Comparison of ENCODE assay signal across 8 cellular contexts in genomic region chr17:81927653-81928496, GRCh38. TPM values are rescaled to one million over a fixed set of nuclear protein-coding genes. Genes with fewer than 3 reads are reported as not detected.
A peak's percentile ranks its signal among the peaks of the same experiment; 100 is the strongest.
DNase-seq lines count a peak whose midpoint lies in the region; ATAC-seq and TF ChIP-seq lines count a peak whose summit lies in the region.

MAFG (minus strand) TSS chr17:81927735; CDS start chr17:81923185, 4,550 bp downstream.

- peaks cover 2% of the 10 kb centered on the region for H3K27me3 Mint-ChIP-seq in activated T-helper 2 cell treated with anti-CD3 and anti-CD28 coated beads, Interferon-gamma antibody, Interleukin-2, Interleukin-4, amounts not matched to agents 10 μg/mL and 5 μg/mL and 100 μg/mL, durations not matched to agents 14 hours and 24 hours and 36 hours (ENCODE audit: low read depth)
- no peaks in the 10 kb centered on the region for H3K27me3 Mint-ChIP-seq in nephron (ENCODE audit: low read depth)
- H3K27me3 Mint-ChIP-seq in stimulated activated naive CD8-positive, alpha-beta T cell treated with anti-CD3 and anti-CD28 coated beads, Interleukin-15, Interleukin-2, amounts not matched to agents 100 ng/mL and 50 ng/mL, for 24 hours, result peaks cover 4% of the 10 kb centered on the region

- H3K79me2 ChIP-seq in Loucy (ENCODE audit: insufficient read depth, low read length), result peaks cover 40% of the 10 kb centered on the region

- H3K4me2 ChIP-seq in Loucy (ENCODE audit: low read depth, low read length, poor library complexity, severe bottlenecking), result peak within 1 kb of the TSS; percentile 90

- peak within 1 kb of the TSS; percentile 90 for H3K4me3 Mint-ChIP-seq in activated T-helper 2 cell treated with anti-CD3 and anti-CD28 coated beads, Interferon-gamma antibody, Interleukin-2, Interleukin-4, amounts not matched to agents 10 μg/mL and 5 μg/mL and 100 μg/mL, durations not matched to agents 14 hours and 24 hours and 36 hours (ENCODE audit: low read depth)
- H3K4me3 Mint-ChIP-seq in nephron, result peak within 1 kb of the TSS; percentile 87 to 89 (median 88)
- H3K4me3 Mint-ChIP-seq in stimulated activated naive CD8-positive, alpha-beta T cell treated with anti-CD3 and anti-CD28 coated beads, Interleukin-15, Interleukin-2, amounts not matched to agents 100 ng/mL and 50 ng/mL, for 24 hours, result peak within 1 kb of the TSS; percentile 86

- H3K4me1 ChIP-seq in Loucy (ENCODE audit: insufficient read depth, low read length, poor library complexity, severe bottlenecking) (peaks cover 22% of the 10 kb centered on the region), RWPE2 (ENCODE audit: insufficient read depth, poor library complexity, severe bottlenecking) (peaks cover 14% of the 10 kb centered on the region)

- no peaks in the 10 kb centered on the region for H3K9me3 ChIP-seq in Loucy (ENCODE audit: insufficient read depth, low read depth, low read length)
- H3K9me3 ChIP-seq in RWPE2 (ENCODE audit: severe bottlenecking), result no peaks in the 10 kb centered on the region

- intact Hi-C loops in activated T-helper 2 cell treated with anti-CD3 and anti-CD28 coated beads, Interferon-gamma antibody, Interleukin-2, Interleukin-4, amounts not matched to agents 10 μg/mL and 5 μg/mL and 100 μg/mL, durations not matched to agents 14 hours and 24 hours and 36 hours (cut with micrococcal nuclease), result loop anchor here (1.0 to 5.0 kb wide), 2 partner anchors 10 to 94 kb away; partner anchors contain the start of genes CENPX, LRRC45 and SIRT7

- H3K36me3 ChIP-seq in Loucy (ENCODE audit: insufficient read depth, low read length) (no peaks in the 10 kb centered on the region), RWPE2 (ENCODE audit: low read depth) (peaks cover under 1% of the 10 kb centered on the region; the same call in 1 of the 2 replicates)

- no peaks in the 10 kb centered on the region for H3F3A ChIP-seq in Loucy (ENCODE audit: low read depth)

- peaks cover 1% of the 10 kb centered on the region for H3K36me3 Mint-ChIP-seq in activated T-helper 2 cell treated with anti-CD3 and anti-CD28 coated beads, Interferon-gamma antibody, Interleukin-2, Interleukin-4, amounts not matched to agents 10 μg/mL and 5 μg/mL and 100 μg/mL, durations not matched to agents 14 hours and 24 hours and 36 hours (ENCODE audit: low read depth)
- no peaks in the 10 kb centered on the region for H3K36me3 Mint-ChIP-seq in nephron (ENCODE audit: low read depth)
- peaks cover 2% of the 10 kb centered on the region for H3K36me3 Mint-ChIP-seq in stimulated activated naive CD8-positive, alpha-beta T cell treated with anti-CD3 and anti-CD28 coated beads, Interleukin-15, Interleukin-2, amounts not matched to agents 100 ng/mL and 50 ng/mL, for 24 hours (ENCODE audit: low read depth)

- H3K4me3 ChIP-seq in Loucy (ENCODE audit: low read length, poor library complexity, severe bottlenecking) (peak within 1 kb of the TSS; percentile 93), RWPE2 (ENCODE audit: severe bottlenecking) (peak within 1 kb of the TSS; percentile 62), fibroblast of pulmonary artery (replicated peaks; ENCODE audit: low read depth, low read length) (peak within 1 kb of the TSS; percentile 85)

- H3K27me3 ChIP-seq in Loucy (ENCODE audit: insufficient read depth, low read length, poor library complexity, severe bottlenecking), result no peaks in the 10 kb centered on the region
- H3K27me3 ChIP-seq in RWPE2 (ENCODE audit: insufficient read depth, poor library complexity, severe bottlenecking), result no peaks in the 10 kb centered on the region

- peak within 1 kb of the TSS; percentile 88 for H2AFZ ChIP-seq in Loucy (ENCODE audit: low read length)

- peak within 1 kb of the TSS; percentile 82 for H3K27ac Mint-ChIP-seq in activated T-helper 2 cell treated with anti-CD3 and anti-CD28 coated beads, Interferon-gamma antibody, Interleukin-2, Interleukin-4, amounts not matched to agents 10 μg/mL and 5 μg/mL and 100 μg/mL, durations not matched to agents 14 hours and 24 hours and 36 hours
- H3K27ac Mint-ChIP-seq in nephron, result peak within 1 kb of the TSS; percentile 79 to 95 (median 93)
- H3K27ac Mint-ChIP-seq in stimulated activated naive CD8-positive, alpha-beta T cell treated with anti-CD3 and anti-CD28 coated beads, Interleukin-15, Interleukin-2, amounts not matched to agents 100 ng/mL and 50 ng/mL, for 24 hours, result peak within 1 kb of the TSS; percentile 79

- H4K20me1 ChIP-seq in Loucy (ENCODE audit: insufficient read depth, low read length, poor library complexity, severe bottlenecking), result peaks cover 14% of the 10 kb centered on the region

- peak within 1 kb of the TSS; percentile 82 for H3K9ac ChIP-seq in Loucy (ENCODE audit: low read depth, low read length, poor library complexity, severe bottlenecking)

- H3K9me3 Mint-ChIP-seq in activated T-helper 2 cell treated with anti-CD3 and anti-CD28 coated beads, Interferon-gamma antibody, Interleukin-2, Interleukin-4, amounts not matched to agents 10 μg/mL and 5 μg/mL and 100 μg/mL, durations not matched to agents 14 hours and 24 hours and 36 hours, result no peaks in the 10 kb centered on the region
- no peaks in the 10 kb centered on the region for H3K9me3 Mint-ChIP-seq in nephron
- no peaks in the 10 kb centered on the region for H3K9me3 Mint-ChIP-seq in stimulated activated naive CD8-positive, alpha-beta T cell treated with anti-CD3 and anti-CD28 coated beads, Interleukin-15, Interleukin-2, amounts not matched to agents 100 ng/mL and 50 ng/mL, for 24 hours

- TF ChIP-seq CTCF in Loucy (conservative IDR thresholded peaks at IDR 0.05; ENCODE audit: low read length) (peak; percentile 58), RWPE2 (IDR thresholded peaks at IDR 0.05; ENCODE audit: poor library complexity, severe bottlenecking) (peak; percentile 50), fibroblast of pulmonary artery (IDR thresholded peaks at IDR 0.05; ENCODE audit: low read length, missing control alignments) (peak; percentile 0), nephron (IDR thresholded peaks at IDR 0.05; ENCODE audit: unreplicated experiment in 3 of 3) (peak; percentile 19 to 55 (median 34))

- H3K9me2 ChIP-seq in Loucy (replicated peaks; ENCODE audit: low read depth, low read length), result no peaks in the 10 kb centered on the region

- peak; percentile 19 for ATAC-seq in RWPE2 (ENCODE audit: low read depth)

- H3K27ac ChIP-seq in RWPE2 (ENCODE audit: poor library complexity, severe bottlenecking), result peak within 1 kb of the TSS; percentile 90

- peaks cover 14% of the 10 kb centered on the region for H3K4me1 Mint-ChIP-seq in activated T-helper 2 cell treated with anti-CD3 and anti-CD28 coated beads, Interferon-gamma antibody, Interleukin-2, Interleukin-4, amounts not matched to agents 10 μg/mL and 5 μg/mL and 100 μg/mL, durations not matched to agents 14 hours and 24 hours and 36 hours (ENCODE audit: low read depth)
- peaks cover 23% of the 10 kb centered on the region for H3K4me1 Mint-ChIP-seq in nephron
- peaks cover 37% of the 10 kb centered on the region for H3K4me1 Mint-ChIP-seq in stimulated activated naive CD8-positive, alpha-beta T cell treated with anti-CD3 and anti-CD28 coated beads, Interleukin-15, Interleukin-2, amounts not matched to agents 100 ng/mL and 50 ng/mL, for 24 hours (ENCODE audit: low read depth)

- peak; percentile 98 for DNase-seq in Daoy (ENCODE audit: low read depth)
- peak; percentile 83 for DNase-seq in GOT3 (lab: John Stamatoyannopoulos, UW)
- no peak for DNase-seq in RWPE2 (ENCODE audit: low spot score)
- DNase-seq in activated T-helper 2 cell treated with anti-CD3 and anti-CD28 coated beads, Interferon-gamma antibody, Interleukin-2, Interleukin-4, amounts not matched to agents 10 μg/mL and 5 μg/mL and 100 μg/mL, durations not matched to agents 14 hours and 24 hours and 36 hours (ENCODE audit: low spot score), result peak; percentile 87
- peak; percentile 95 for DNase-seq in fibroblast of pulmonary artery (ENCODE audit: low read depth)

RNA-seq across cellular contexts. Expression of gene MAFG, which starts in this region (rescaled TPM):
- 17.2 and 20.9 TPM in 2 replicates for total RNA-seq in Daoy (2014; rRNA removed; shearing (Covaris generic))
- 30.3 and 31.8 TPM in 2 replicates for total RNA-seq in activated T-helper 2 cell treated with anti-CD3 and anti-CD28 coated beads, Interferon-gamma antibody, Interleukin-2, Interleukin-4, amounts not matched to agents 10 μg/mL and 5 μg/mL and 100 μg/mL, durations not matched to agents 14 hours and 24 hours and 36 hours

Comparison
In these comparisons a context has a peak if more than half of its experiments do, and no peak if none do; other contexts are left out.
1. CTCF ChIP-seq: peak in every context shown above with its lines; median percentile 58 in Loucy; 50 in RWPE2; 34 in nephron; 0 in fibroblast of pulmonary artery.